In genomic region chr9:98989036-98990000, GRCh38 we compare ENCODE assay signal across 8 cellular contexts. TPM values are rescaled to one million over a fixed set of nuclear protein-coding genes. Genes with fewer than 3 reads are reported as not detected.
DNase-seq lines count a peak whose midpoint lies in the region; ATAC-seq, FAIRE-seq and TF ChIP-seq lines count a peak whose summit lies in the region.

No MANE protein-coding gene starts in this region.

- H3K4me3 ChIP-seq in SK-N-SH (ENCODE audit: low read depth in 2 of 2, low read length in 1 of 2) (no peak overlapping the region), HAP-1 (no peak overlapping the region)

- DNase-seq in H4 (ENCODE audit: low spot score) (peak; percentile 99), SK-N-SH (no peak), Right ventricle myocardium superior (peak; percentile 80), D721Med (ENCODE audit: insufficient read length, low spot score) (no peak), GM12892 (ENCODE audit: insufficient read length) (no peak), HAP-1 (ENCODE audit: low spot score in 2 of 2) (no peak)
- no peak for DNase-seq in stimulated activated CD4-positive, alpha-beta T cell treated with anti-CD3 and anti-CD28 coated beads, Interleukin-2, amount 100 ng/mL, for 24 hours

- peak; percentile 79 for ATAC-seq in Right ventricle myocardium superior (ENCODE audit: poor library complexity)
- ATAC-seq in stimulated activated memory B cell treated with anti-CD40 and anti-IgM and Interleukin-4, amounts not matched to agents 10 μg/mL and 1 μg/mL and 100 μg/mL, for 72 hours, result peak; percentile 4

- H3K27me3 ChIP-seq in SK-N-SH (ENCODE audit: insufficient read depth), result no peaks in the 10 kb centered on the region
- no peaks in the 10 kb centered on the region for H3K27me3 ChIP-seq in HAP-1 (ENCODE audit: low read depth)

- peaks cover 30% of the 10 kb centered on the region for H3K4me1 Mint-ChIP-seq in stimulated activated memory B cell treated with anti-CD40 and anti-IgM and Interleukin-4, amounts not matched to agents 10 μg/mL and 1 μg/mL and 100 μg/mL, for 72 hours

- FAIRE-seq in D721Med (lab: Jason Lieb, UNC) (no peak), GM12892 (lab: Jason Lieb, UNC) (no peak)

- H3K4me3 Mint-ChIP-seq in stimulated activated memory B cell treated with anti-CD40 and anti-IgM and Interleukin-4, amounts not matched to agents 10 μg/mL and 1 μg/mL and 100 μg/mL, for 72 hours, result no peak overlapping the region

- peaks cover 0 to 7% of the 10 kb centered on the region in 2 experiments; a peak in 2 of 4 replicates for H3K4me1 ChIP-seq in SK-N-SH (ENCODE audit: control insufficient read depth in 1 of 2, insufficient read depth in 2 of 2, low read depth in 1 of 2, low read length in 1 of 2)
- H3K4me1 ChIP-seq in HAP-1, result no peaks in the 10 kb centered on the region

- no peaks in the 10 kb centered on the region for H3K36me3 ChIP-seq in SK-N-SH (replicated peaks in 1 of 2; ENCODE audit: control insufficient read depth in 1 of 2, insufficient read depth in 2 of 2, low read length in 1 of 2)
- no peaks in the 10 kb centered on the region for H3K36me3 ChIP-seq in HAP-1 (replicated peaks)

- peak; percentile 51 for TF ChIP-seq CTCF in SK-N-SH (IDR thresholded peaks at IDR 0.05)
- no peak for TF ChIP-seq CTCF in D721Med (IDR thresholded peaks at IDR 0.05; ENCODE audit: insufficient read depth, missing control alignments)

- WGBS in SK-N-SH (ENCODE audit: low lambda C conversion rate), result 52% methylated on average over 13 of the region's 13 CpGs

- H3K9ac ChIP-seq in SK-N-SH, result peak overlapping the region; percentile 6; the same call in 1 of the 2 replicates

- H3K9me3 Mint-ChIP-seq in stimulated activated memory B cell treated with anti-CD40 and anti-IgM and Interleukin-4, amounts not matched to agents 10 μg/mL and 1 μg/mL and 100 μg/mL, for 72 hours, result peaks cover 3% of the 10 kb centered on the region

- H3K4me2 ChIP-seq in SK-N-SH, result peak overlapping the region; percentile 43; the same call in 1 of the 2 replicates

- H3K79me2 ChIP-seq in SK-N-SH (ENCODE audit: insufficient read depth), result no peaks in the 10 kb centered on the region

- peak overlapping the region in 1 of 2 experiments; percentile 90; a peak in 2 of 4 replicates for H3K27ac ChIP-seq in SK-N-SH (ENCODE audit: low read depth in 2 of 2, low read length in 1 of 2)

- no peaks in the 10 kb centered on the region for H4K20me1 ChIP-seq in SK-N-SH (ENCODE audit: insufficient read depth)

- no peak overlapping the region for H3K27ac Mint-ChIP-seq in stimulated activated memory B cell treated with anti-CD40 and anti-IgM and Interleukin-4, amounts not matched to agents 10 μg/mL and 1 μg/mL and 100 μg/mL, for 72 hours

- H3K36me3 Mint-ChIP-seq in stimulated activated memory B cell treated with anti-CD40 and anti-IgM and Interleukin-4, amounts not matched to agents 10 μg/mL and 1 μg/mL and 100 μg/mL, for 72 hours, result no peaks in the 10 kb centered on the region

- H2AFZ ChIP-seq in SK-N-SH (ENCODE audit: low read depth), result no peak overlapping the region

- TF ChIP-seq RAD21 in SK-N-SH (IDR thresholded peaks at IDR 0.05; ENCODE audit: low read length), result no peak

- TF ChIP-seq EP300 in SK-N-SH (IDR thresholded peaks at IDR 0.05; ENCODE audit: borderline replicate concordance in 1 of 2, low read depth in 1 of 2, low read length in 1 of 2), result peak in 1 of 2 experiments; percentile 81; a peak in 1 of 4 replicates

- no peak for TF ChIP-seq POLR2A in GM12892 (IDR thresholded peaks at IDR 0.05; ENCODE audit: low read depth, low read length)

- H3K9me2 ChIP-seq in SK-N-SH, result no peaks in the 10 kb centered on the region

- peaks cover 14% of the 10 kb centered on the region for H3F3A ChIP-seq in SK-N-SH (replicated peaks; ENCODE audit: insufficient read depth)

- CTCF ChIA-PET in SK-N-SH (lab: Yijun Ruan, JAX), result interaction anchor here (1.0 to 1.9 kb wide), 6 partner anchors 9 to 151 kb away, joined by 3 to 8 read pairs (median 4); no protein-coding TSS in a partner anchor

- H3K9me3 ChIP-seq in SK-N-SH, result no peaks in the 10 kb centered on the region
- H3K9me3 ChIP-seq in HAP-1, result no peaks in the 10 kb centered on the region

- POLR2A ChIA-PET in SK-N-SH (lab: Yijun Ruan, JAX), result no interaction called here

- intact Hi-C loops in Right ventricle myocardium superior (cut with DNase I), result no loop called here

- no peaks in the 10 kb centered on the region for H3K27me3 Mint-ChIP-seq in stimulated activated memory B cell treated with anti-CD40 and anti-IgM and Interleukin-4, amounts not matched to agents 10 μg/mL and 1 μg/mL and 100 μg/mL, for 72 hours

- in situ Hi-C loops in HAP-1 (cut with MboI; ENCODE audit: low sequenced_read_pairs), result loop anchor here (10.0 kb wide), 1 partner anchor 145 kb away; no protein-coding TSS in a partner anchor

TF ChIP-seq in SK-N-SH, 30 proteins besides CTCF, POLR2A, EP300 and RAD21:
- no peak for TF ChIP-seq RCOR1 (IDR thresholded peaks at IDR 0.05; ENCODE audit: low read length)
- peak; percentile 81 for TF ChIP-seq MAX (IDR thresholded peaks at IDR 0.05; ENCODE audit: low read depth)
- peak; percentile 83 for TF ChIP-seq JUND (IDR thresholded peaks at IDR 0.05)
- TF ChIP-seq GABPA (IDR thresholded peaks at IDR 0.05; ENCODE audit: low read depth), result no peak
- TF ChIP-seq TCF12 (IDR thresholded peaks at IDR 0.05), result peak; percentile 95
- peak; percentile 94 for TF ChIP-seq FOSL2 (IDR thresholded peaks at IDR 0.05; ENCODE audit: borderline replicate concordance, low read depth)
- TF ChIP-seq NFIC (IDR thresholded peaks at IDR 0.05; ENCODE audit: borderline replicate concordance), result peak; percentile 64
- TF ChIP-seq PBX3 (IDR thresholded peaks at IDR 0.05), result peak; percentile 45
- TF ChIP-seq TEAD4 (IDR thresholded peaks at IDR 0.05; ENCODE audit: borderline replicate concordance, insufficient read depth), result peak; percentile 57
- peak; percentile 70 for TF ChIP-seq REST (IDR thresholded peaks at IDR 0.05; ENCODE audit: low read depth, low read length)
- peak; percentile 86; the same call in 1 of the 2 replicates for TF ChIP-seq RXRA (IDR thresholded peaks at IDR 0.05; ENCODE audit: borderline replicate concordance, low read depth)
- 0 out of 2 replicates have a peak, but pooled peaks have one; percentile 48 for TF ChIP-seq FOXM1 (IDR thresholded peaks at IDR 0.05; ENCODE audit: low read depth)
- no peak for TF ChIP-seq IRF3 (IDR thresholded peaks at IDR 0.05; ENCODE audit: low read depth, low read length)

RNA-seq across cellular contexts. Expression of gene COL15A1, which starts 45.6 kb away (rescaled TPM):
- total RNA-seq in H4 (2014; rRNA removed; shearing (Covaris generic)), result 1.6 and 1.8 TPM in 2 replicates
- 0.76 and 0.84 TPM in 2 replicates for polyA plus RNA-seq in SK-N-SH (2012; rRNA removed)
- polyA plus RNA-seq in SK-N-SH (2012; cell fraction: cytosol; rRNA removed), result 0.55 and 0.72 TPM in 2 replicates
- polyA plus RNA-seq in SK-N-SH (2012; cell fraction: nucleus; rRNA removed), result 1.3 and 2.5 TPM in 2 replicates
- total RNA-seq in Right ventricle myocardium superior, result 55.9 TPM
- polyA plus RNA-seq in GM12892 (2012; ENCODE audit: missing spikeins), result 0.06 TPM

Comparison
In these comparisons a context has a peak if more than half of its experiments do, and no peak if none do; other contexts are left out.
1. DNase-seq: peak in H4 (single experiment) and Right ventricle myocardium superior (single experiment); none in SK-N-SH (single experiment), D721Med (single experiment), GM12892 (single experiment), HAP-1 (0 of 2) and stimulated activated CD4-positive, alpha-beta T cell treated with anti-CD3 and anti-CD28 coated beads, Interleukin-2, amount 100 ng/mL, for 24 hours (0 of 2).
2. RNA of gene COL15A1, which starts 45.6 kb away (total RNA-seq): 55.9 TPM in Right ventricle myocardium superior (single experiment); 1.6 to 1.8 TPM in H4; every median in the first group is over 10 times any median in the second.